In the genomic region with DNA sequence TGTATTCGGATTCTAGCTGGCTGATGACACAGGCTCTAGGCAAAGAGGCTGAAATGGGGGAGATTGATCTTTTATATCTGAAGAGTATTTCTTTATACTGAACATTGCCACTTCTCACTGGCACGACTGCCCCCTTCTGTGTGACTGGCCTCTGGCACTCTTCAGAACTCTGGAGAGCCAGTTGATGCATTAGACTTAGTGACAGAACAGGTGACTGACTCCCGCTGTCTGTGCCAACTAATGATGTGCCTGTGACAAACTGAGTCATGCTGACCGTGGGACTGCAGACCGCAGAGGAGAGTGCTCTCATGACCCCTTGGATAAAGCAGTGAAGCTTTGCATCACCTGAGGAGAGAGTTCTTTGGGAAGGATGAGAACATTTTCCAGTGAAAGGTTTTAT, we compare ENCODE assay signal across 19 cellular contexts. TPM values are rescaled to one million over a fixed set of nuclear protein-coding genes. Genes with fewer than 3 reads are reported as not detected.
A peak's percentile ranks its signal among the peaks of the same experiment; 100 is the strongest.
DNase-seq lines count a peak whose midpoint lies in the region; ATAC-seq and TF ChIP-seq lines count a peak whose summit lies in the region.
"Had no signal": no experiment of that assay in that cellular context is flagged by ENCODE, and none has a peak within 500 bp of the region (broad histone marks: within the 10 kb centered on the region; RNA-seq: fewer than 3 reads in every experiment).

No MANE protein-coding gene starts in this region.

- H3K9me3 ChIP-seq in BLaER1 (no peaks in the 10 kb centered on the region), OCI-LY1 (ENCODE audit: low read length) (no peaks in the 10 kb centered on the region)
- H3K9me3 ChIP-seq: HAP-1 had no signal

- H3K4me2 ChIP-seq in BLaER1 (peak overlapping the region; percentile 86), OCI-LY1 (ENCODE audit: low read length) (peak overlapping the region; percentile 14)

- peaks cover 86% of the 10 kb centered on the region for H3K4me1 ChIP-seq in BLaER1
- peaks cover 94% of the 10 kb centered on the region for H3K4me1 ChIP-seq in OCI-LY1 (ENCODE audit: insufficient read depth, low read length, severe bottlenecking)
- H3K4me1 ChIP-seq: HAP-1 had no signal

- peak; percentile 20 for ATAC-seq in esophagus mucosa
- ATAC-seq in HG03521 (IDR thresholded peaks at IDR 0.05; ENCODE audit: unreplicated experiment) = no peak
- ATAC-seq in GM18870 (IDR thresholded peaks at IDR 0.05; ENCODE audit: unreplicated experiment) = no peak
- ATAC-seq: stimulated activated naive CD8-positive, alpha-beta T cell treated with anti-CD3 and anti-CD28 coated beads, Interleukin-15, amount 100 ng/mL, for 72 hours had no signal

- H3K4me3 ChIP-seq in BLaER1 = no peak overlapping the region
- peak overlapping the region; percentile 1 for H3K4me3 ChIP-seq in OCI-LY1 (ENCODE audit: low read depth, low read length, poor library complexity, severe bottlenecking)
- H3K4me3 ChIP-seq: HAP-1 had no signal

- H4K20me1 ChIP-seq in BLaER1 (peaks cover 7% of the 10 kb centered on the region; the same call in 1 of the 2 replicates), OCI-LY1 (ENCODE audit: insufficient read depth, low read length) (no peaks in the 10 kb centered on the region)

- peak; percentile 90 for DNase-seq in myocyte (ENCODE audit: low read depth)
- no peak for DNase-seq in UCSD-AML1 (lab: John Stamatoyannopoulos, UW; ENCODE audit: unreplicated experiment)
- no peak for DNase-seq in SIG-M5 treated with dmso at 0.1 percent for 504 hours (lab: John Stamatoyannopoulos, UW; ENCODE audit: unreplicated experiment)
- DNase-seq: activated CD4-positive, CD25-positive, alpha-beta regulatory T cell treated with anti-CD3 and anti-CD28 coated beads, Interleukin-2, amount 50 U/mL, for 72 hours; CD4-positive, alpha-beta T cell; immature natural killer cell; Karpas-422; mammary epithelial cell; NCI-H1105; NCI-H2107; NCI-H524 treated with DMSO at 0.1 percent for 48 hours; retina; stimulated activated naive CD8-positive, alpha-beta T cell treated with anti-CD3 and anti-CD28 coated beads, Interleukin-15, amount 100 ng/mL, for 72 hours had no signal

- TF ChIP-seq CTCF in OCI-LY1 (IDR thresholded peaks at IDR 0.05; ENCODE audit: low read length) = peak; percentile 53

- H3K9ac ChIP-seq in BLaER1 (no peak overlapping the region), OCI-LY1 (ENCODE audit: low read length) (peak overlapping the region; percentile 8; the same call in 1 of the 2 replicates)

- H3K79me2 ChIP-seq in OCI-LY1 (ENCODE audit: insufficient read depth, low read length) = peaks cover 39% of the 10 kb centered on the region

- no peak overlapping the region for H2AFZ ChIP-seq in OCI-LY1 (ENCODE audit: low read length)

- H3K27ac ChIP-seq in BLaER1 (peak overlapping the region; percentile 82), OCI-LY1 (ENCODE audit: low read depth, low read length, poor library complexity, severe bottlenecking) (peak overlapping the region; percentile 94)

- no peaks in the 10 kb centered on the region for H3K27me3 ChIP-seq in BLaER1
- no peaks in the 10 kb centered on the region for H3K27me3 ChIP-seq in OCI-LY1 (ENCODE audit: insufficient read depth, low read length)

- peaks cover 55% of the 10 kb centered on the region for H3K36me3 ChIP-seq in BLaER1
- peaks cover 44% of the 10 kb centered on the region; the same call in 1 of the 2 replicates for H3K36me3 ChIP-seq in OCI-LY1 (ENCODE audit: insufficient read depth, low read length)
- H3K36me3 ChIP-seq: HAP-1 had no signal

- peaks cover 1% of the 10 kb centered on the region for H3F3A ChIP-seq in OCI-LY1 (ENCODE audit: insufficient read depth, low read length)

- H3K9me2 ChIP-seq in OCI-LY1 (ENCODE audit: low read depth, low read length) = no peaks in the 10 kb centered on the region

RNA-seq across cellular contexts. Expression of a gene that starts 14.4 kb away (rescaled TPM):
- total RNA-seq in esophagus mucosa (23.6 TPM), myocyte (18.9 and 20.0 TPM in 2 replicates)
- polyA plus RNA-seq in myocyte (2012) = 13.1 TPM
